Comparison of ENCODE assay signal across 8 cellular contexts in the genomic region with DNA sequence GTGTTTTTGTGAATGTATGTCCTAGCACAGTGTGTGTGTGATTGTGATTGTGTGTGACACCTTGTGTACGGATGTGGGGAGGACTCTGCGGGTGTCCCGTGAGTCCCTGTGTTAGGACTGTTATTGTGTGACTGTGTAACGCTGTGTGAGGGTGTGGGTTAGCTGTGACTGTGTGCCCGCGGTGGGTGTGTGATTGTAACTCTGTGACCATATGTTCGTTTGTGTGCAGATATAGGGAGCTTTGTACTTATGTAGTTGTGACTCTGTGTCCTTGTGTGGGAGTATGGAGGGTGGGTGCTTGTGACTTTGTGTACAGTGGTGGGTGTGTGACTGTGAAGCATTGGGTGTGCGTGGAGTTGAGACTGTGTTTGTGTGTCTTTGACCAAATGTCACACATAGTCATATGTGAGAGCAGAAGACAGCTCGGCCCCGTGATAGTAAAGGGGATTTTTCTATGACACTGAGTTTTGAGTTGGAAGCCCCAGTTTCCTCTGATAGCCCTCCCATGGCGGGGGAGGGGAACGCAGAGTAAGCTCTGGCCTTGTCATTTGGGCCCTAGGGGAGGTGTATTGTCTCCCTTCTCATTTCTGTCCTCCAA. TPM values are rescaled to one million over a fixed set of nuclear protein-coding genes. Genes with fewer than 3 reads are reported as not detected.
A peak's percentile ranks its signal among the peaks of the same experiment; 100 is the strongest.
DNase-seq lines count a peak whose midpoint lies in the region; ATAC-seq, FAIRE-seq and TF ChIP-seq lines count a peak whose summit lies in the region.

No MANE protein-coding gene starts in this region.

- peaks cover 6% of the 10 kb centered on the region for H3K36me3 ChIP-seq in rectal smooth muscle tissue (ENCODE audit: control insufficient read depth, insufficient read depth, low read length)

- H3K4me3 Mint-ChIP-seq in activated CD4-positive, alpha-beta memory T cell treated with anti-CD3 and anti-CD28 coated beads, Interleukin-2, amount 10 ng/mL, durations not matched to agents 7 days and 5 days: peak overlapping the region; percentile 94

- ATAC-seq in GM18519 (IDR thresholded peaks at IDR 0.05; ENCODE audit: low FRiP score, unreplicated experiment): peak; percentile 15
- peak; percentile 18 for ATAC-seq in HG03354 (IDR thresholded peaks at IDR 0.05; ENCODE audit: poor library complexity, severe bottlenecking, unreplicated experiment)

- peak overlapping the region; percentile 43 for H3K9ac ChIP-seq in rectal smooth muscle tissue (ENCODE audit: low read length)

- H3K27ac ChIP-seq in rectal smooth muscle tissue (ENCODE audit: low read depth, low read length): peak overlapping the region; percentile 92

- H3K4me1 Mint-ChIP-seq in activated CD4-positive, alpha-beta memory T cell treated with anti-CD3 and anti-CD28 coated beads, Interleukin-2, amount 10 ng/mL, durations not matched to agents 7 days and 5 days: peaks cover 23% of the 10 kb centered on the region

- FAIRE-seq in frontal cortex (lab: Jason Lieb, UNC): no peak

- peak overlapping the region; percentile 95 for H3K4me3 ChIP-seq in AG04449 (ENCODE audit: low read depth, low read length)
- H3K4me3 ChIP-seq in rectal smooth muscle tissue (ENCODE audit: low read length): peak overlapping the region; percentile 93

- POLR2A ChIA-PET in AG04449 (lab: Yijun Ruan, JAX): interaction anchor here (1.3 to 2.4 kb wide), 3 partner anchors 39 to 314 kb away, joined by 4 to 13 read pairs (median 4); a partner anchor contains a TSS
- POLR2A ChIA-PET in activated CD4-positive, alpha-beta memory T cell treated with anti-CD3 and anti-CD28 coated beads, Interleukin-2, amount 10 ng/mL, durations not matched to agents 7 days and 5 days (lab: Charles Lee): interaction anchor here (0.5 to 3.5 kb wide), 13 partner anchors 11 to 940 kb away, joined by 3 to 30 read pairs (median 4); a partner anchor contains a TSS

- no peak for DNase-seq in AG04449 (ENCODE audit: low read depth, low spot score)
- peak; percentile 17 for DNase-seq in activated CD4-positive, alpha-beta memory T cell treated with anti-CD3 and anti-CD28 coated beads, Interleukin-2, amount 10 ng/mL, durations not matched to agents 7 days and 5 days
- peak; percentile 22 to 25 for DNase-seq in frontal cortex (ENCODE audit: low spot score in 2 of 2)
- no peak for DNase-seq in DMS153 treated with DMSO at 0.1 percent for 48 hours (lab: John Stamatoyannopoulos, UW; ENCODE audit: unreplicated experiment)
- DNase-seq in NCI-H2029 (lab: John Stamatoyannopoulos, UW): no peak

- H3K36me3 Mint-ChIP-seq in activated CD4-positive, alpha-beta memory T cell treated with anti-CD3 and anti-CD28 coated beads, Interleukin-2, amount 10 ng/mL, durations not matched to agents 7 days and 5 days (ENCODE audit: low read depth): peaks cover 43% of the 10 kb centered on the region

- H3K9me3 Mint-ChIP-seq in activated CD4-positive, alpha-beta memory T cell treated with anti-CD3 and anti-CD28 coated beads, Interleukin-2, amount 10 ng/mL, durations not matched to agents 7 days and 5 days: peaks cover 38% of the 10 kb centered on the region

- CTCF ChIA-PET in AG04449 (lab: Yijun Ruan, JAX): no interaction called here
- CTCF ChIA-PET in activated CD4-positive, alpha-beta memory T cell treated with anti-CD3 and anti-CD28 coated beads, Interleukin-2, amount 10 ng/mL, durations not matched to agents 7 days and 5 days (lab: Charles Lee): interaction anchor here (0.9 to 1.6 kb wide), 3 partner anchors 18 to 76 kb away, joined by 3 to 6 read pairs (median 3); a partner anchor contains a TSS

- H3K27me3 ChIP-seq in rectal smooth muscle tissue (ENCODE audit: control insufficient read depth, insufficient read depth, low read length): no peaks in the 10 kb centered on the region

- no peak for TF ChIP-seq CTCF in AG04449 (IDR thresholded peaks at IDR 0.05; ENCODE audit: insufficient read depth, low read length, missing control alignments)

- peaks cover 10% of the 10 kb centered on the region for H3K4me1 ChIP-seq in rectal smooth muscle tissue (ENCODE audit: control insufficient read depth, insufficient read depth, low read length)

- no peaks in the 10 kb centered on the region for H3K27me3 Mint-ChIP-seq in activated CD4-positive, alpha-beta memory T cell treated with anti-CD3 and anti-CD28 coated beads, Interleukin-2, amount 10 ng/mL, durations not matched to agents 7 days and 5 days

- peak overlapping the region; percentile 91 for H3K27ac Mint-ChIP-seq in activated CD4-positive, alpha-beta memory T cell treated with anti-CD3 and anti-CD28 coated beads, Interleukin-2, amount 10 ng/mL, durations not matched to agents 7 days and 5 days

RNA-seq across cellular contexts. Expression of a gene that starts 0.9 kb away (rescaled TPM):
- 1 to 10 TPM; 9.0 to 9.9 TPM for total RNA-seq in activated CD4-positive, alpha-beta memory T cell treated with anti-CD3 and anti-CD28 coated beads, Interleukin-2, amount 10 ng/mL, durations not matched to agents 7 days and 5 days
- 34.2 TPM for total RNA-seq in frontal cortex

RNA-seq across cellular contexts. Expression of a gene that starts 39.7 kb away (rescaled TPM):
- total RNA-seq in activated CD4-positive, alpha-beta memory T cell treated with anti-CD3 and anti-CD28 coated beads, Interleukin-2, amount 10 ng/mL, durations not matched to agents 7 days and 5 days: 1 to 10 TPM; 8.5 to 8.7 TPM
- total RNA-seq in frontal cortex: 72.2 TPM

RNA-seq across cellular contexts. Expression of a gene that starts 44.1 kb away (rescaled TPM):
- total RNA-seq in activated CD4-positive, alpha-beta memory T cell treated with anti-CD3 and anti-CD28 coated beads, Interleukin-2, amount 10 ng/mL, durations not matched to agents 7 days and 5 days: 10 to 100 TPM; 11.1 to 14.6 TPM
- total RNA-seq in frontal cortex: 59.1 TPM

Comparison
In these comparisons a context has a peak if more than half of its experiments do, and no peak if none do; other contexts are left out.
1. DNase-seq: peak in activated CD4-positive, alpha-beta memory T cell treated with anti-CD3 and anti-CD28 coated beads, Interleukin-2, amount 10 ng/mL, durations not matched to agents 7 days and 5 days (single experiment) and frontal cortex (2 of 2); none in AG04449 (single experiment), DMS153 treated with DMSO at 0.1 percent for 48 hours (single experiment) and NCI-H2029 (single experiment).